15 cellular contexts compared by ENCODE assay signal in the genomic region with DNA sequence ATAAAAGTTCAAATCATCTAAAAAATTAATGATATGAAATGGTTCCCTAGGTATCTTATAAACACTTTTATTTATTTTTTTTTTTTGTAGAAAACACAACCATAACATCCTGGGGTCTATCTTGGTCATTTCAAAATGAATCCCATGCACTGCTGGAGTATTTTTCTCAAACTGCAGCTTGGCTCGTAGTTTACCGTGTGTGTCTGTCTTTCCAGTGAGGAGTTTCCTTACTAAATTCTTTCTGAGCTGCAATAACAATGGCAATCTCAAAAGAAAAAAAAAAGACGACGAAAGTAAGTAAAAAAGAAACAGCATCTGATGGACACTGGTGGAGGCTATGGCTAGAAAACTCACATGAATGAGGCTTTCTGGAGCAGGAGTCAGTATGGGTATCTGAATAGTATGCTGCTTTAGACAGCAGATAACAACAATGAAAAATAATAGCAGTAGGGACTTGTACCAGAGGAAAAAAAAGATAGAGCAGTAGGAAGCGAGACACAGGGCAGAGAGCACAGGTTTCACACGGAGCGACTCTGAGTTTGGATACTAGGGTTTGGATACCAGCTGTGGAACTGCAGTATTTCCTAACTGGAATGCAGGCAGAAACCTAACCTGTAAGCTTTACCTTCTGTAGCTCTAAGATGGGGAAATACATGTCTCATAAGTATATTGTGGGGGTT. TPM values are rescaled to one million over a fixed set of nuclear protein-coding genes. Genes with fewer than 3 reads are reported as not detected.
A peak's percentile ranks its signal among the peaks of the same experiment; 100 is the strongest.
DNase-seq lines count a peak whose midpoint lies in the region; ATAC-seq and TF ChIP-seq lines count a peak whose summit lies in the region.
"Had no signal": no experiment of that assay in that cellular context is flagged by ENCODE, and none has a peak within 500 bp of the region (broad histone marks: within the 10 kb centered on the region; RNA-seq: fewer than 3 reads in every experiment).

No MANE protein-coding gene starts in this region.

- CTCF ChIA-PET in activated CD4-positive, alpha-beta T cell treated with anti-CD3 and anti-CD28 coated beads, Interleukin-2, amount 10 ng/mL, durations not matched to agents 7 days and 5 days (lab: Charles Lee) = no interaction called here

- H3K36me3 ChIP-seq in gastrocnemius medialis = no peaks in the 10 kb centered on the region

- H3K27ac ChIP-seq in gastrocnemius medialis = peak overlapping the region; percentile 39 to 62 (median 57)
- H3K27ac ChIP-seq: HL-60 had no signal

- DNase-seq in AG20443 (ENCODE audit: low spot score) = peak; percentile 9
- peak; percentile 47 for DNase-seq in choroid plexus epithelial cell (ENCODE audit: low read depth)
- no peak for DNase-seq in left ventricle myocardium superior
- DNase-seq in gastrocnemius medialis = no peak
- no peak for DNase-seq in GOT3 (lab: John Stamatoyannopoulos, UW)
- DNase-seq in GM13976 (ENCODE audit: low spot score) = no peak
- no peak for DNase-seq in activated CD4-positive, alpha-beta T cell treated with anti-CD3 and anti-CD28 coated beads, Interleukin-2, amount 10 ng/mL, durations not matched to agents 7 days and 5 days
- DNase-seq: activated CD4-positive, CD25-positive, alpha-beta regulatory T cell; NCI-H1694; stimulated activated naive CD4-positive, alpha-beta T cell had no signal

- H3K36me3 Mint-ChIP-seq in activated CD4-positive, alpha-beta T cell treated with anti-CD3 and anti-CD28 coated beads, Interleukin-2, amount 10 ng/mL, durations not matched to agents 7 days and 5 days (ENCODE audit: low read depth) = no peaks in the 10 kb centered on the region

- H3K27me3 ChIP-seq in gastrocnemius medialis = no peaks in the 10 kb centered on the region

- H3K9me3 ChIP-seq in gastrocnemius medialis = no peaks in the 10 kb centered on the region

- intact Hi-C loops in left ventricle myocardium superior (cut with micrococcal nuclease) (no loop called here), gastrocnemius medialis (cut with DNase I; ENCODE audit: low total_unique reads) (no loop called here)

- no peak for TF ChIP-seq POLR2A in gastrocnemius medialis (IDR thresholded peaks at IDR 0.05)

- H3K27ac Mint-ChIP-seq in activated CD4-positive, alpha-beta T cell treated with anti-CD3 and anti-CD28 coated beads, Interleukin-2, amount 10 ng/mL, durations not matched to agents 7 days and 5 days = no peak overlapping the region
- H3K27ac Mint-ChIP-seq: activated naive CD4-positive, alpha-beta T cell treated with anti-CD3 and anti-CD28 coated beads, Interleukin-2, amount 50 U/mL, for 72 hours; progenitor cell of endocrine pancreas had no signal

- in situ Hi-C loops in gastrocnemius medialis (cut with MboI; ENCODE audit: low sequenced_read_pairs in 4 of 4) = no loop called here
- in situ Hi-C loops in GM13976 (cut with MboI; ENCODE audit: low sequenced_read_pairs, unreplicated experiment) = no loop called here

- peak; percentile 41 for ATAC-seq in left ventricle myocardium superior
- peak; percentile 28 to 46 for ATAC-seq in gastrocnemius medialis
- no peak for ATAC-seq in HG02763 (IDR thresholded peaks at IDR 0.05; ENCODE audit: unreplicated experiment)
- ATAC-seq: activated naive CD4-positive, alpha-beta T cell treated with anti-CD3 and anti-CD28 coated beads, Interleukin-2, amount 50 U/mL, for 72 hours had no signal

- H3K4me1 Mint-ChIP-seq in activated CD4-positive, alpha-beta T cell treated with anti-CD3 and anti-CD28 coated beads, Interleukin-2, amount 10 ng/mL, durations not matched to agents 7 days and 5 days = no peaks in the 10 kb centered on the region
- H3K4me1 Mint-ChIP-seq: central memory CD8-positive, alpha-beta T cell had no signal

- no peaks in the 10 kb centered on the region for H3K9me3 Mint-ChIP-seq in activated CD4-positive, alpha-beta T cell treated with anti-CD3 and anti-CD28 coated beads, Interleukin-2, amount 10 ng/mL, durations not matched to agents 7 days and 5 days
- H3K9me3 Mint-ChIP-seq: activated naive CD4-positive, alpha-beta T cell treated with anti-CD3 and anti-CD28 coated beads, Interleukin-2, amount 50 U/mL, for 72 hours had no signal

- POLR2A ChIA-PET in activated CD4-positive, alpha-beta T cell treated with anti-CD3 and anti-CD28 coated beads, Interleukin-2, amount 10 ng/mL, durations not matched to agents 7 days and 5 days (lab: Charles Lee) = no interaction called here

- peaks cover 11% of the 10 kb centered on the region in 2 donors for H3K4me1 ChIP-seq in gastrocnemius medialis

- H3K27me3 Mint-ChIP-seq in activated CD4-positive, alpha-beta T cell treated with anti-CD3 and anti-CD28 coated beads, Interleukin-2, amount 10 ng/mL, durations not matched to agents 7 days and 5 days = no peaks in the 10 kb centered on the region
- H3K27me3 Mint-ChIP-seq: central memory CD8-positive, alpha-beta T cell; progenitor cell of endocrine pancreas had no signal

- no peak for TF ChIP-seq CTCF in choroid plexus epithelial cell (conservative IDR thresholded peaks at IDR 0.05; ENCODE audit: low read depth, low read length)
- TF ChIP-seq CTCF in gastrocnemius medialis (IDR thresholded peaks at IDR 0.05 in 4 of 5, conservative IDR thresholded peaks at IDR 0.05 in 1 of 5) = no peak
- no peak for TF ChIP-seq CTCF in GM13976 (IDR thresholded peaks at IDR 0.05; ENCODE audit: borderline replicate concordance, control extremely low read depth, extremely low read depth, insufficient read depth, missing control alignments)

- no peak overlapping the region for H3K4me3 Mint-ChIP-seq in activated CD4-positive, alpha-beta T cell treated with anti-CD3 and anti-CD28 coated beads, Interleukin-2, amount 10 ng/mL, durations not matched to agents 7 days and 5 days
- H3K4me3 Mint-ChIP-seq: central memory CD8-positive, alpha-beta T cell had no signal

- H3K4me3 ChIP-seq in choroid plexus epithelial cell (ENCODE audit: low read depth, low read length) (peak overlapping the region; percentile 28), gastrocnemius medialis (peak overlapping the region in 3 of 4 donors; percentile 23 to 31 (median 25))

RNA-seq across cellular contexts. Expression of gene CALCRL, which starts 43.5 kb away (rescaled TPM):
- total RNA-seq in left ventricle myocardium superior = 27.5 TPM
- total RNA-seq in gastrocnemius medialis = 10 to 100 TPM in 2 of 4 donors, 1 to 10 TPM in 2; 7.9 to 15.7 (median 11.6) TPM
- 1 to 10 TPM in 1 of 2 experiments, under 1 TPM in 1; 0.67 to 1.3 TPM for total RNA-seq in activated CD4-positive, alpha-beta T cell treated with anti-CD3 and anti-CD28 coated beads, Interleukin-2, amount 10 ng/mL, durations not matched to agents 7 days and 5 days

Comparison
In these comparisons a context has a peak if more than half of its experiments do, and no peak if none do; other contexts are left out.
1. DNase-seq: peak in AG20443 (single experiment) and choroid plexus epithelial cell (single experiment); none in left ventricle myocardium superior (single experiment), gastrocnemius medialis (0 of 2), GOT3 (single experiment), GM13976 (single experiment) and activated CD4-positive, alpha-beta T cell treated with anti-CD3 and anti-CD28 coated beads, Interleukin-2, amount 10 ng/mL, durations not matched to agents 7 days and 5 days (single experiment).